ENCODE assay signal across 10 cellular contexts in the genomic region with DNA sequence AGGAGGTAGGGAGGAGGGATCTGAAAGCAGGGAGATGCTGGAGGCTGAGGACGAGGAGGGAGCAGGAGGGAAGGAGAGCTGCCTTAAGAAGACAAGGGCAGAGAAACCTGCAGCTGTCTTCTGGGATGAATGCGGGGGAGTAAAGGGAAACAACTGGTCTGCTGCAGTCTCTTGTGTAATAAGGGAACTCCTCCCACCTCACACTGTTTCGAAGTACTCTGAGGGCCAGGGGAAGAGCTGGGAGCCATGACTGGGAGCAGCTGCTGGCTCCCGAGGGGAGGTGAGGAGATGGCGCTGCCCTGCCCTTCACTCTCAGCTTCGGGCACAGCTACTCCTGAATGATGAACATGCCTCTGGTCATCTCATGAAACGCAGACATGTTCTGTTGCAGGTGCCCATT.
DNase-seq lines count a peak whose midpoint lies in the region; ATAC-seq, FAIRE-seq and TF ChIP-seq lines count a peak whose summit lies in the region.
"Had no signal": no experiment of that assay in that cellular context is flagged by ENCODE, and none has a peak within 500 bp of the region (broad histone marks: within the 10 kb centered on the region; RNA-seq: fewer than 3 reads in every experiment).

No MANE protein-coding gene starts in this region.

- H3K27ac ChIP-seq in angular gyrus (ENCODE audit: low read depth, low read length) (peak overlapping the region; percentile 29), kidney (ENCODE audit: low read depth in 2 of 2, low read length in 2 of 2) (no peak overlapping the region), skeletal muscle tissue (ENCODE audit: low read depth, low read length) (peak overlapping the region; percentile 36)
- H3K27ac ChIP-seq: thoracic aorta had no signal

- intact Hi-C loops in kidney (cut with DNase I), result no loop called here

- H3K36me3 ChIP-seq in kidney (ENCODE audit: control insufficient read depth in 1 of 2, insufficient read depth in 2 of 2, low read length in 2 of 2) (peaks cover 27 to 52% of the 10 kb centered on the region in 2 donors), skeletal muscle tissue (ENCODE audit: control insufficient read depth in 3 of 3, insufficient read depth in 3 of 3, low read length in 3 of 3) (peaks cover 26 to 40% (median 33%) of the 10 kb centered on the region in 3 donors)

- no peak overlapping the region for H3K4me3 ChIP-seq in kidney (ENCODE audit: low read length in 2 of 2)
- no peak overlapping the region for H3K4me3 ChIP-seq in skeletal muscle tissue (ENCODE audit: low read length in 3 of 3)
- H3K4me3 ChIP-seq: thoracic aorta had no signal

- H3K9me3 ChIP-seq in kidney (ENCODE audit: control insufficient read depth in 1 of 2, low read length in 2 of 2), result no peaks in the 10 kb centered on the region
- no peaks in the 10 kb centered on the region for H3K9me3 ChIP-seq in skeletal muscle tissue (ENCODE audit: control insufficient read depth in 3 of 3, low read length in 3 of 3)
- H3K9me3 ChIP-seq: thoracic aorta had no signal

- FAIRE-seq in kidney (lab: Jason Lieb, UNC) (no peak), RCC 7860 (lab: Jason Lieb, UNC) (no peak)
- FAIRE-seq: colon had no signal

- no peak for ATAC-seq in HG02763 (IDR thresholded peaks at IDR 0.05; ENCODE audit: unreplicated experiment)

- no peaks in the 10 kb centered on the region for H3K27me3 ChIP-seq in skeletal muscle tissue (ENCODE audit: control insufficient read depth in 3 of 3, insufficient read depth in 3 of 3, low read length in 3 of 3)

- H3K9ac ChIP-seq in kidney (ENCODE audit: low read length in 2 of 2), result no peak overlapping the region
- no peak overlapping the region for H3K9ac ChIP-seq in skeletal muscle tissue (ENCODE audit: low read depth in 1 of 3, low read length in 3 of 3)

- no peak for TF ChIP-seq CTCF in kidney (IDR thresholded peaks at IDR 0.05; ENCODE audit: borderline replicate concordance, extremely low read depth, insufficient read depth)

- H3K4me1 ChIP-seq in kidney (ENCODE audit: control insufficient read depth in 1 of 2, insufficient read depth in 1 of 2, low read depth in 1 of 2, low read length in 2 of 2) (no peaks in the 10 kb centered on the region), skeletal muscle tissue (ENCODE audit: control insufficient read depth in 3 of 3, insufficient read depth in 3 of 3, low read length in 3 of 3) (peaks cover 0 to 5% (median 4%) of the 10 kb centered on the region in 3 donors)

- DNase-seq in Kasumi-1 (lab: John Stamatoyannopoulos, UW) (peak; percentile 95 to 97), kidney (peak; percentile 49), RCC 7860 (ENCODE audit: low spot score) (no peak)
- no peak for DNase-seq in activated CD4-positive, CD25-positive, alpha-beta regulatory T cell treated with anti-CD3 and anti-CD28 coated beads, Interleukin-2, amount 50 U/mL, for 72 hours
- DNase-seq: NCI-H1105 treated with DMSO at 0.1 percent for 48 hours had no signal

Comparison
In these comparisons a context has a peak if more than half of its experiments do, and no peak if none do; other contexts are left out.
1. DNase-seq: peak in Kasumi-1 (2 of 2) and kidney (single experiment); none in activated CD4-positive, CD25-positive, alpha-beta regulatory T cell treated with anti-CD3 and anti-CD28 coated beads, Interleukin-2, amount 50 U/mL, for 72 hours (single experiment) and RCC 7860 (single experiment).
2. H3K27ac ChIP-seq: peak in angular gyrus (single experiment) and skeletal muscle tissue (single experiment); none in kidney (0 of 2).